In genomic region chr1:1399187-1399869, GRCh38 we compare ENCODE assay signal across 8 cellular contexts. TPM values are rescaled to one million over a fixed set of nuclear protein-coding genes. Genes with fewer than 3 reads are reported as not detected.
DNase-seq lines count a peak whose midpoint lies in the region; ATAC-seq and TF ChIP-seq lines count a peak whose summit lies in the region.

CCNL2 (minus strand) TSS chr1:1399335; CDS start chr1:1399306, 29 bp downstream.

- H3K9me3 ChIP-seq in ES-I3 (ENCODE audit: control insufficient read depth, insufficient read depth, low read length) = no peaks in the 10 kb centered on the region
- no peaks in the 10 kb centered on the region for H3K9me3 ChIP-seq in Loucy (ENCODE audit: insufficient read depth, low read depth, low read length)

- H3K4me3 ChIP-seq in H7 (ENCODE audit: insufficient read depth, low read depth, low read length) = peak within 1 kb of the TSS; percentile 99
- H3K4me3 ChIP-seq in Loucy (ENCODE audit: low read length, poor library complexity, severe bottlenecking) = peak within 1 kb of the TSS; percentile 87
- H3K4me3 ChIP-seq in fibroblast of the aortic adventitia (ENCODE audit: low read depth, low read length) = peak within 1 kb of the TSS; percentile 98

- peak; percentile 98 for ATAC-seq in stimulated activated naive CD8-positive, alpha-beta T cell treated with anti-CD3 and anti-CD28 coated beads, Interleukin-15, amount 100 ng/mL, for 72 hours

- TF ChIP-seq POLR2A in Raji (IDR thresholded peaks at IDR 0.05; ENCODE audit: insufficient read depth, low read depth, low read length) = peak; percentile 97

- H3K27me3 ChIP-seq in H7 (ENCODE audit: control insufficient read depth, insufficient read depth, low read length) = no peaks in the 10 kb centered on the region
- H3K27me3 ChIP-seq in Loucy (ENCODE audit: insufficient read depth, low read length, poor library complexity, severe bottlenecking) = peaks cover 6% of the 10 kb centered on the region

- peaks cover 2% of the 10 kb centered on the region for H3K27me3 Mint-ChIP-seq in nephron progenitor cell (ENCODE audit: low read depth, poor library complexity)
- H3K27me3 Mint-ChIP-seq in stimulated activated naive CD8-positive, alpha-beta T cell treated with anti-CD3 and anti-CD28 coated beads, Interleukin-15, amount 100 ng/mL, for 72 hours = no peaks in the 10 kb centered on the region

- peak within 1 kb of the TSS; percentile 88 for H2AFZ ChIP-seq in Loucy (ENCODE audit: low read length)

- H3K4me2 ChIP-seq in Loucy (ENCODE audit: low read depth, low read length, poor library complexity, severe bottlenecking) = peak within 1 kb of the TSS; percentile 98

- H3K27ac Mint-ChIP-seq in nephron progenitor cell = peak within 1 kb of the TSS; percentile 92
- H3K27ac Mint-ChIP-seq in stimulated activated naive CD8-positive, alpha-beta T cell treated with anti-CD3 and anti-CD28 coated beads, Interleukin-15, amount 100 ng/mL, for 72 hours = peak within 1 kb of the TSS; percentile 96 to 98

- H3K36me3 Mint-ChIP-seq in nephron progenitor cell (ENCODE audit: low read depth) = peaks cover 52% of the 10 kb centered on the region

- H3K4me1 ChIP-seq in ES-I3 (ENCODE audit: insufficient read depth, low read length) (peaks cover 4% of the 10 kb centered on the region; the same call in 1 of the 2 replicates), Loucy (ENCODE audit: insufficient read depth, low read length, poor library complexity, severe bottlenecking) (peaks cover 37% of the 10 kb centered on the region)

- H3K9me3 Mint-ChIP-seq in nephron progenitor cell = no peaks in the 10 kb centered on the region
- H3K9me3 Mint-ChIP-seq in stimulated activated naive CD8-positive, alpha-beta T cell treated with anti-CD3 and anti-CD28 coated beads, Interleukin-15, amount 100 ng/mL, for 72 hours = no peaks in the 10 kb centered on the region

- H3K9me2 ChIP-seq in Loucy (replicated peaks; ENCODE audit: low read depth, low read length) = no peaks in the 10 kb centered on the region

- H3K9ac ChIP-seq in ES-I3 (ENCODE audit: low read depth, low read length) = peak within 1 kb of the TSS; percentile 76
- peak within 1 kb of the TSS; percentile 95 for H3K9ac ChIP-seq in Loucy (ENCODE audit: low read depth, low read length, poor library complexity, severe bottlenecking)

- peak within 1 kb of the TSS; percentile 97 for H3K4me3 Mint-ChIP-seq in nephron progenitor cell
- peak within 1 kb of the TSS; percentile 93 to 96 for H3K4me3 Mint-ChIP-seq in stimulated activated naive CD8-positive, alpha-beta T cell treated with anti-CD3 and anti-CD28 coated beads, Interleukin-15, amount 100 ng/mL, for 72 hours

- peaks cover 46% of the 10 kb centered on the region for H3K4me1 Mint-ChIP-seq in nephron progenitor cell
- H3K4me1 Mint-ChIP-seq in stimulated activated naive CD8-positive, alpha-beta T cell treated with anti-CD3 and anti-CD28 coated beads, Interleukin-15, amount 100 ng/mL, for 72 hours = peaks cover 71% of the 10 kb centered on the region

- H3F3A ChIP-seq in Loucy (ENCODE audit: low read depth) = no peaks in the 10 kb centered on the region

- H4K20me1 ChIP-seq in Loucy (ENCODE audit: insufficient read depth, low read length, poor library complexity, severe bottlenecking) = peaks cover 41% of the 10 kb centered on the region

- DNase-seq in H7 = peak; percentile 100
- DNase-seq in activated effector memory CD4-positive, alpha-beta T cell treated with Interleukin-2 at 50 U/mL for 16 hours = peak; percentile 99
- DNase-seq in fibroblast of the aortic adventitia (ENCODE audit: low read depth) = peak; percentile 98
- DNase-seq in nephron progenitor cell = peak; percentile 100
- peak; percentile 100 for DNase-seq in stimulated activated naive CD8-positive, alpha-beta T cell treated with anti-CD3 and anti-CD28 coated beads, Interleukin-15, amount 100 ng/mL, for 72 hours

- H3K36me3 ChIP-seq in ES-I3 (ENCODE audit: insufficient read depth, low read length) (peaks cover 32% of the 10 kb centered on the region), H7 (replicated peaks; ENCODE audit: control insufficient read depth, insufficient read depth, low read length) (peaks cover 41% of the 10 kb centered on the region), Loucy (ENCODE audit: insufficient read depth, low read length) (peaks cover 42% of the 10 kb centered on the region; the same call in 1 of the 2 replicates)

- TF ChIP-seq CTCF in Loucy (conservative IDR thresholded peaks at IDR 0.05; ENCODE audit: low read length) (peak; percentile 45), fibroblast of the aortic adventitia (IDR thresholded peaks at IDR 0.05; ENCODE audit: insufficient read depth, low read length) (peak; percentile 72), nephron progenitor cell (IDR thresholded peaks at IDR 0.05) (peak; percentile 51)

- peaks cover 79% of the 10 kb centered on the region for H3K79me2 ChIP-seq in Loucy (ENCODE audit: insufficient read depth, low read length)

RNA-seq across cellular contexts. Expression of gene CCNL2, which starts in this region (rescaled TPM):
- 147 and 200 TPM in 2 replicates for total RNA-seq in H7 (2014; rRNA removed; shearing (Covaris generic))
- 102 and 133 TPM in 2 replicates for total RNA-seq in fibroblast of the aortic adventitia (ENCODE audit: low replicate concordance)

Comparison
In these comparisons a context has a peak if more than half of its experiments do, and no peak if none do; other contexts are left out.
1. Peak in every context shown above with its lines: DNase-seq, ATAC-seq and H3K4me3 ChIP-seq.